14 cellular contexts compared by ENCODE assay signal in the genomic region with DNA sequence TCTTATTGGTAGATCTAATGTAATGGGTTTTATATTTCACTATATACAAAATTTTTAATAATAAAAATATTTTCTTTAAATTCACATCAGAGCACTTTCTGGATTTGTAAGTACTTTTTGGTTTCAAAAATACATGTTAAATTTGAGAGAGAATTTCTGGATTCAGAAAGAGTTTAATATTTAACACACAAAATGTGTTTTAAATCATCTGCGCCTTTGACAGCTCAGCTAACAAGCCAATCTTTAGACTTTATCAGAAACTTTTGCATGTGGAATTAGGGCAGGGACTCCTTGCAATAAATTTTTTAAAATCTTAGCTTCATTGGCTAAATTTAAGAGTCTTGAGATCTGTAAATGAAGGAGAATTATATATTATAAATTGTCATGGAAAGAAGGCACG. TPM values are rescaled to one million over a fixed set of nuclear protein-coding genes. Genes with fewer than 3 reads are reported as not detected.
A peak's percentile ranks its signal among the peaks of the same experiment; 100 is the strongest.
DNase-seq lines count a peak whose midpoint lies in the region; ATAC-seq, FAIRE-seq and TF ChIP-seq lines count a peak whose summit lies in the region.
"Had no signal": no experiment of that assay in that cellular context is flagged by ENCODE, and none has a peak within 500 bp of the region (broad histone marks: within the 10 kb centered on the region; RNA-seq: fewer than 3 reads in every experiment).

No MANE protein-coding gene starts in this region.

- no peak overlapping the region for H3K4me2 ChIP-seq in K562 (ENCODE audit: insufficient read depth, low read length)
- H3K4me2 ChIP-seq: BLaER1 had no signal

- H2AFZ ChIP-seq in K562 (ENCODE audit: low read depth, low read length): peak overlapping the region; percentile 49; the same call in 1 of the 2 replicates

- BruUV-seq in Calu3 (replicated peaks; lab: Mats Ljungman, UMichigan) (no TSS peak), K562 (replicated peaks; lab: Mats Ljungman, UMichigan) (no TSS peak)

- no peak for TF ChIP-seq RAD21 in K562 (CRISPR knock-in tag; conservative IDR thresholded peaks at IDR 0.05 in 1 of 2, IDR thresholded peaks at IDR 0.05 in 1 of 2)

- H3K4me1 Mint-ChIP-seq in Calu3 (ENCODE audit: low read depth, unreplicated experiment): peaks cover 68% of the 10 kb centered on the region

- no peaks in the 10 kb centered on the region for H3K79me2 ChIP-seq in K562 (ENCODE audit: control insufficient read depth, insufficient read depth, low read length)

- H3K27ac Mint-ChIP-seq in Calu3 (ENCODE audit: unreplicated experiment): peak overlapping the region; percentile 88
- H3K27ac Mint-ChIP-seq: HFFc6 had no signal

- no peaks in the 10 kb centered on the region for H3K9me1 ChIP-seq in K562 (ENCODE audit: control insufficient read depth, insufficient read depth, low read length)

- CTCF ChIA-PET in Calu3 (lab: Charles Lee): interaction anchor here (1.4 kb wide), 1 partner anchor 12 kb away, joined by 7 read pairs; no protein-coding TSS in a partner anchor
- CTCF ChIA-PET in K562 (lab: Yijun Ruan, JAX; ENCODE audit: low intra/inter-chr PET ratio): no interaction called here

- no peaks in the 10 kb centered on the region for H3K27me3 Mint-ChIP-seq in Calu3 (ENCODE audit: unreplicated experiment)

- H3K27ac ChIP-seq in K562 (ENCODE audit: extremely low read depth, low read depth, low read length) (no peak overlapping the region; the same call in 1 of the 3 replicates), kidney (ENCODE audit: low read depth in 2 of 2, low read length in 2 of 2) (no peak overlapping the region), stomach (peak overlapping the region in 4 of 5 donors; percentile 53 to 82 (median 68))
- H3K27ac ChIP-seq: BLaER1 had no signal

- TF ChIP-seq POLR2A in K562 (conservative IDR thresholded peaks at IDR 0.05) (no peak), stomach (IDR thresholded peaks at IDR 0.05) (no peak)

- H3K4me3 Mint-ChIP-seq in Calu3 (ENCODE audit: low read depth, unreplicated experiment): no peak overlapping the region
- H3K4me3 Mint-ChIP-seq: HFFc6 had no signal

- POLR2A ChIA-PET in K562 (lab: Yijun Ruan, JAX): interaction anchor here (0.7 to 2.2 kb wide), 5 partner anchors 11 to 199 kb away, joined by 3 to 8 read pairs (median 3); a partner anchor contains a TSS

- DNase-seq in Calu3 (no peak), K562 (ENCODE audit: extremely low read depth in 1 of 4, low spot score in 3 of 4) (no peak), kidney (no peak), stomach (no peak), ureter (ENCODE audit: low spot score) (no peak), G401 (ENCODE audit: low spot score) (no peak), GM13977 (ENCODE audit: low spot score) (no peak)
- DNase-seq: AML-193, DMS 273 treated with DMSO at 0.1 percent for 48 hours, HCEC 1CT, HFFc6 had no signal

- no peaks in the 10 kb centered on the region for H3K36me3 ChIP-seq in K562 (ENCODE audit: control insufficient read depth, insufficient read depth, low read length)
- H3K36me3 ChIP-seq in kidney (ENCODE audit: control insufficient read depth in 1 of 2, insufficient read depth in 2 of 2, low read length in 2 of 2): no peaks in the 10 kb centered on the region
- H3K36me3 ChIP-seq in stomach: no peaks in the 10 kb centered on the region
- H3K36me3 ChIP-seq: BLaER1 had no signal

- H3K27me3 ChIP-seq in K562 (ENCODE audit: control insufficient read depth in 2 of 2, insufficient read depth in 2 of 2, low read length in 2 of 2) (no peaks in the 10 kb centered on the region), stomach (no peaks in the 10 kb centered on the region)
- H3K27me3 ChIP-seq: BLaER1 had no signal

- H3K4me1 ChIP-seq in K562 (replicated peaks in 1 of 2; ENCODE audit: control insufficient read depth in 2 of 2, insufficient read depth in 2 of 2, low read length in 2 of 2): peaks cover 14 to 59% of the 10 kb centered on the region in 2 experiments
- peaks cover 2 to 10% of the 10 kb centered on the region in 2 donors for H3K4me1 ChIP-seq in kidney (ENCODE audit: control insufficient read depth in 1 of 2, insufficient read depth in 1 of 2, low read depth in 1 of 2, low read length in 2 of 2)
- H3K4me1 ChIP-seq in stomach: peaks cover 18 to 55% (median 33%) of the 10 kb centered on the region in 4 donors
- H3K4me1 ChIP-seq: BLaER1 had no signal

- FAIRE-seq in K562 (lab: Jason Lieb, UNC) (no peak), kidney (lab: Jason Lieb, UNC) (peak; percentile 60)
- FAIRE-seq: GM12891, HTR-8/SVneo had no signal

- H3K36me3 Mint-ChIP-seq in Calu3 (ENCODE audit: insufficient read depth, unreplicated experiment): peaks cover 7% of the 10 kb centered on the region

- in situ Hi-C loops in K562 (cut with MboI) (no loop called here), G401 (cut with HindIII; ENCODE audit: low sequenced_read_pairs) (no loop called here), GM13977 (cut with MboI; ENCODE audit: low pct_unique_long_range_greater_than_20kb, low sequenced_read_pairs, unreplicated experiment) (no loop called here)

- no peaks in the 10 kb centered on the region for H3K9me3 ChIP-seq in K562 (replicated peaks; ENCODE audit: control insufficient read depth, insufficient read depth, low read depth, low read length)
- H3K9me3 ChIP-seq in kidney (ENCODE audit: control insufficient read depth in 1 of 2, low read length in 2 of 2): no peaks in the 10 kb centered on the region
- no peaks in the 10 kb centered on the region for H3K9me3 ChIP-seq in stomach
- H3K9me3 ChIP-seq: BLaER1 had no signal

- H3K4me3 ChIP-seq in K562: no peak overlapping the region
- no peak overlapping the region for H3K4me3 ChIP-seq in kidney (ENCODE audit: low read length in 2 of 2)
- H3K4me3 ChIP-seq in stomach: no peak overlapping the region
- H3K4me3 ChIP-seq: BLaER1 had no signal

- TF ChIP-seq CTCF in Calu3 (IDR thresholded peaks at IDR 0.05; ENCODE audit: unreplicated experiment): no peak
- TF ChIP-seq CTCF in K562 (IDR thresholded peaks at IDR 0.05 in 2 of 3, conservative IDR thresholded peaks at IDR 0.05 in 1 of 3; ENCODE audit: insufficient read depth in 2 of 3, low read depth in 1 of 3, low read length in 3 of 3): no peak
- no peak for TF ChIP-seq CTCF in kidney (IDR thresholded peaks at IDR 0.05; ENCODE audit: borderline replicate concordance, extremely low read depth, insufficient read depth)
- no peak for TF ChIP-seq CTCF in stomach (IDR thresholded peaks at IDR 0.05)
- no peak for TF ChIP-seq CTCF in GM13977 (IDR thresholded peaks at IDR 0.05; ENCODE audit: extremely low read depth, insufficient read depth, missing control alignments)

- H3K9ac ChIP-seq in K562 (ENCODE audit: insufficient read depth in 1 of 2, low read depth in 2 of 2, low read length in 2 of 2) (peak overlapping the region in 1 of 2 experiments; percentile 13; a peak in 1 of 4 replicates), kidney (ENCODE audit: low read length in 2 of 2) (no peak overlapping the region)
- H3K9ac ChIP-seq: BLaER1 had no signal

- TF ChIP-seq EP300 in K562 (IDR thresholded peaks at IDR 0.05; ENCODE audit: low read length): no peak
- no peak for TF ChIP-seq EP300 in stomach (IDR thresholded peaks at IDR 0.05)

- ATAC-seq in K562: no peak

- peaks cover 5% of the 10 kb centered on the region for H3K9me3 Mint-ChIP-seq in Calu3 (ENCODE audit: low read depth, unreplicated experiment)
- H3K9me3 Mint-ChIP-seq: HFFc6 had no signal

- intact Hi-C loops in Calu3 (cut with micrococcal nuclease; ENCODE audit: unreplicated experiment): loop anchor here (1.0 to 5.0 kb wide), 3 partner anchors 12 to 306 kb away; no protein-coding TSS in a partner anchor
- intact Hi-C loops in K562 (cut with micrococcal nuclease): loop anchor here (5.0 kb wide), 1 partner anchor 791 kb away; no protein-coding TSS in a partner anchor
- intact Hi-C loops in kidney (cut with DNase I): no loop called here
- intact Hi-C loops in stomach (cut with DNase I; ENCODE audit: low total_unique reads): no loop called here

- WGBS in K562 (ENCODE audit: insufficient coverage, low coverage, missing lambda C conversion rate): 42% methylated on average over 2 of the region's 2 CpGs
- 41 to 57% (median 54%) methylated on average over 2 of the region's 2 CpGs for WGBS in stomach, 5 donors

- H4K20me1 ChIP-seq in K562 (replicated peaks; ENCODE audit: control insufficient read depth, insufficient read depth, low read length): no peaks in the 10 kb centered on the region
- H4K20me1 ChIP-seq: BLaER1 had no signal

TF ChIP-seq in K562, 482 proteins besides CTCF, POLR2A, EP300 and RAD21 (continues in another document):
- TF ChIP-seq SREBF2 (CRISPR knock-in tag; IDR thresholded peaks at IDR 0.05): no peak
- TF ChIP-seq ZNF197 (CRISPR knock-in tag; IDR thresholded peaks at IDR 0.05; ENCODE audit: low read depth): 0 out of 2 replicates have a peak, but pooled peaks have one; percentile 49
- TF ChIP-seq CHD1 (IDR thresholded peaks at IDR 0.05; ENCODE audit: low read length): no peak
- no peak for TF ChIP-seq NR2F6 (CRISPR knock-in tag; IDR thresholded peaks at IDR 0.05)
- TF ChIP-seq ELF1 (tag; IDR thresholded peaks at IDR 0.05): peak; percentile 24; the same call in 1 of the 2 replicates
- TF ChIP-seq MEIS2 (IDR thresholded peaks at IDR 0.05; ENCODE audit: partially characterized antibody): peak; percentile 59

RNA-seq across cellular contexts. Expression of a gene that starts 32.7 kb away (rescaled TPM):
- 9.8 and 10.2 TPM in 2 replicates for total RNA-seq in Calu3 (2022)
- total RNA-seq in K562 (2011; cell fraction: chromatin; rRNA removed; ENCODE audit: low replicate concordance): 11.2 and 15.6 TPM in 2 replicates
- 5.0 and 5.5 TPM in 2 replicates for total RNA-seq in K562 (2011; cell fraction: nucleolus; rRNA removed)
- total RNA-seq in K562 (2011; cell fraction: nucleoplasm; rRNA removed): 4.9 and 5.2 TPM in 2 replicates
- total RNA-seq in K562 (2014; rRNA removed): 6.6 and 10.4 TPM in 2 replicates
- 10.6 and 11.6 TPM in 2 replicates for total RNA-seq in K562 (2014; rRNA removed; fragmentation: Illumina TruSeq; extraction: Trizol)
- total RNA-seq in K562 (2015; rRNA removed; fragmentation: Illumina TruSeq; extraction: Trizol): 8.8 and 9.2 TPM in 2 replicates
- total RNA-seq in K562 (2021): 8.2 and 8.5 TPM in 2 replicates
- polyA plus RNA-seq in K562 (2011; rRNA removed): 6.8 and 11.7 TPM in 2 replicates
- polyA plus RNA-seq in K562 (2011; cell fraction: cytosol; rRNA removed): 3.3 and 3.5 TPM in 2 replicates
- 35.6 and 37.0 TPM in 2 replicates for polyA plus RNA-seq in K562 (2011; cell fraction: nucleus; rRNA removed)
- 5.4 and 9.0 TPM in 2 replicates for polyA plus RNA-seq in K562 (2012)
- polyA plus RNA-seq in K562 (2014; fragmentation: Illumina TruSeq; extraction: Trizol): 7.3 and 9.3 TPM in 2 replicates
- polyA plus RNA-seq in K562 (2014; fragmentation: Nextera tagmentation; extraction: Ambion mirVana): 1 to 10 TPM; 1.7 to 3.8 TPM
- 9.7 and 11.5 TPM in 2 replicates for polyA plus RNA-seq in K562 (2014; rRNA removed)
- 4.7 and 8.1 TPM in 2 replicates for polyA minus RNA-seq in K562 (2011; rRNA and poly(A)+ RNA removed)
- polyA minus RNA-seq in K562 (2011; cell fraction: cytosol; rRNA and poly(A)+ RNA removed): 3.7 and 6.9 TPM in 2 replicates
- polyA minus RNA-seq in K562 (2011; cell fraction: nucleus; rRNA and poly(A)+ RNA removed): 9.7 TPM in 2 replicates
- 14.6 TPM for total RNA-seq in kidney
- polyA plus RNA-seq in kidney (ENCODE audit: insufficient read depth, low read depth, low replicate concordance): 34.5 TPM
- total RNA-seq in stomach: 100 to 1,000 TPM in 1 of 5 donors, 10 to 100 TPM in 2, 1 to 10 TPM in 2; 2.3 to 302 (median 38.0) TPM
- 10 to 100 TPM in 2 of 3 donors, 1 to 10 TPM in 1; 7.2 to 22.5 (median 21.4) TPM for polyA plus RNA-seq in stomach
- total RNA-seq in ureter: 10.9 TPM
- total RNA-seq in G401 (2014; rRNA removed; shearing (Covaris generic)): 149 and 166 TPM in 2 replicates

Comparison
In these comparisons a context has a peak if more than half of its experiments do, and no peak if none do; other contexts are left out.
1. H3K27ac ChIP-seq: peak in stomach (4 of 5); none in K562 (single experiment) and kidney (0 of 2).
2. intact Hi-C loops: an anchor here in Calu3 (1.0 to 5.0 kb wide) and K562 (5.0 kb wide); none called in kidney and stomach.